ENCODE assay signal across 8 cellular contexts in the genomic region with DNA sequence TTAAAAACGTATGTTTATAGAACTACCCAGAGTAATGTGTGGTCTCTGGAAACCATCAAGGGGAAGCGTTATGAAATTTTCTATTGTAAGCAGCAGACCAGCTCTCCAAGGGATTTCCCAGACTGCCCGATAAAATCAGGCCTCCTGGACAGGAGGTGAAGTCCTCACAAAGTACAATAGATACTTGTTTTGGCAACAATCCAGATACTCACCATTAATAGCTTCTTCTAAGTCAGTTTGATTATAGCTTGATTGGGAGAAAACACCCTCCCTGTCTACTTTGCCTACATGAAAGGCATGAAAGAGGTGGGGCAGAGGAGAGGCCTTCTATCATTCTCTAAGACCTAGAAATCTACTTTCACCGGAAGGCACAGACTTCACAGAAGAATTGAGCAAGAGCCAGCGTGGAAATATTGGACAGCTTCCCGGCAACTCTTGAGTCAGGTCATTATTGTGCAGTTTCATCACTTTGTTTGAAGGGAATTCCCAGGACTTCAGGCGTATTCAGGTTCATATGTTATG.
DNase-seq lines count a peak whose midpoint lies in the region; FAIRE-seq and TF ChIP-seq lines count a peak whose summit lies in the region.

No MANE protein-coding gene starts in this region.

- no peaks in the 10 kb centered on the region for H3K9me3 ChIP-seq in PC-9 (ENCODE audit: insufficient read depth, low read depth)
- H3K9me3 ChIP-seq in prostate gland = no peaks in the 10 kb centered on the region

- H4K20me1 ChIP-seq in PC-9 (ENCODE audit: insufficient read depth) = no peaks in the 10 kb centered on the region

- peak; percentile 27 for DNase-seq in DMS153 treated with DMSO at 0.1 percent for 48 hours (lab: John Stamatoyannopoulos, UW; ENCODE audit: unreplicated experiment)
- peak; percentile 81 to 97 for DNase-seq in PC-9
- peak; percentile 98 for DNase-seq in fibroblast of mammary gland (ENCODE audit: low read depth)
- peak; percentile 87 for DNase-seq in prostate gland (ENCODE audit: low spot score)
- no peak for DNase-seq in stimulated activated naive CD4-positive, alpha-beta T cell (lab: John Stamatoyannopoulos, UW)
- no peak for DNase-seq in GM12891 (ENCODE audit: insufficient read length, low spot score)
- no peak for DNase-seq in mesenteric fat pad (ENCODE audit: low spot score)
- no peak for DNase-seq in GM13977 (ENCODE audit: low spot score)

- FAIRE-seq in GM12891 (lab: Jason Lieb, UNC) = no peak

- H3F3A ChIP-seq in PC-9 (ENCODE audit: insufficient read depth, low read depth) = peaks cover 35% of the 10 kb centered on the region

- no TSS peak for BruUV-seq in PC-9 (replicated peaks; lab: Mats Ljungman, UMichigan)

- intact Hi-C loops in PC-9 (cut with micrococcal nuclease; ENCODE audit: unreplicated experiment) = loop anchor here (1.0 to 5.0 kb wide), 5 partner anchors 12 to 420 kb away; a partner anchor contains a TSS
- intact Hi-C loops in prostate gland (cut with DNase I) = no loop called here

- H3K4me2 ChIP-seq in PC-9 = peak overlapping the region; percentile 58

- H2AFZ ChIP-seq in PC-9 = 0 out of 2 replicates have a peak overlapping the region, but pooled peaks have one; percentile 3

- peaks cover 56% of the 10 kb centered on the region for H3K4me1 ChIP-seq in PC-9 (replicated peaks; ENCODE audit: insufficient read depth)
- no peaks in the 10 kb centered on the region for H3K4me1 ChIP-seq in prostate gland (replicated peaks)

- no peaks in the 10 kb centered on the region for H3K36me3 ChIP-seq in PC-9 (ENCODE audit: low read depth)
- H3K36me3 ChIP-seq in prostate gland = no peaks in the 10 kb centered on the region

- H3K79me2 ChIP-seq in PC-9 (ENCODE audit: low read depth) = no peaks in the 10 kb centered on the region

- H3K4me3 ChIP-seq in PC-9 (no peak overlapping the region), fibroblast of mammary gland (ENCODE audit: control insufficient read depth, low read depth, low read length) (no peak overlapping the region), prostate gland (no peak overlapping the region)

- H3K27ac ChIP-seq in PC-9 (peak overlapping the region; percentile 83), prostate gland (peak overlapping the region; percentile 36 to 41)

- POLR2A ChIA-PET in PC-9 (lab: Charles Lee; ENCODE audit: unreplicated experiment) = interaction anchor here (0.6 kb wide), 4 partner anchors 32 to 656 kb away, joined by 3 to 6 read pairs (median 4); no protein-coding TSS in a partner anchor

- no peaks in the 10 kb centered on the region for H3K9me2 ChIP-seq in PC-9 (ENCODE audit: insufficient read depth)

- TF ChIP-seq CTCF in PC-9 (conservative IDR thresholded peaks at IDR 0.05) = no peak
- TF ChIP-seq CTCF in fibroblast of mammary gland (conservative IDR thresholded peaks at IDR 0.05; ENCODE audit: control insufficient read depth, insufficient read depth, low read depth, low read length) = no peak
- no peak for TF ChIP-seq CTCF in prostate gland (IDR thresholded peaks at IDR 0.05)
- no peak for TF ChIP-seq CTCF in GM13977 (IDR thresholded peaks at IDR 0.05; ENCODE audit: extremely low read depth, insufficient read depth, missing control alignments)

- no peaks in the 10 kb centered on the region for H3K27me3 ChIP-seq in PC-9 (ENCODE audit: insufficient read depth, low read depth)
- no peaks in the 10 kb centered on the region for H3K27me3 ChIP-seq in prostate gland (replicated peaks; ENCODE audit: insufficient read depth)

- no peak for TF ChIP-seq POLR2A in prostate gland (IDR thresholded peaks at IDR 0.05)
- TF ChIP-seq POLR2A in GM12891 (IDR thresholded peaks at IDR 0.05; ENCODE audit: low read depth, low read length) = no peak

- in situ Hi-C loops in GM13977 (cut with MboI; ENCODE audit: low pct_unique_long_range_greater_than_20kb, low sequenced_read_pairs, unreplicated experiment) = no loop called here

- CTCF ChIA-PET in PC-9 (lab: Charles Lee) = interaction anchor here (1.1 kb wide), 1 partner anchor 49 kb away, joined by 4 read pairs; no protein-coding TSS in a partner anchor

- 3% methylated on average over 7 of the region's 7 CpGs for WGBS in prostate gland

TF ChIP-seq in GM12891, 5 proteins besides CTCF, POLR2A, EP300 and RAD21:
- TF ChIP-seq TAF1 (IDR thresholded peaks at IDR 0.05; ENCODE audit: low read depth, low read length) (no peak), PAX5 (IDR thresholded peaks at IDR 0.05; ENCODE audit: insufficient read depth, low read length, severe bottlenecking) (no peak), POLR2AphosphoS5 (IDR thresholded peaks at IDR 0.05; ENCODE audit: low read depth, low read length) (no peak), SPI1 (IDR thresholded peaks at IDR 0.05; ENCODE audit: low read depth, low read length) (no peak), POU2F2 (IDR thresholded peaks at IDR 0.05; ENCODE audit: low read depth, low read length) (no peak)

Comparison
In these comparisons a context has a peak if more than half of its experiments do, and no peak if none do; other contexts are left out.
1. DNase-seq: peak in DMS153 treated with DMSO at 0.1 percent for 48 hours (single experiment), PC-9 (2 of 2), fibroblast of mammary gland (single experiment) and prostate gland (single experiment); none in stimulated activated naive CD4-positive, alpha-beta T cell (0 of 6), GM12891 (single experiment), mesenteric fat pad (single experiment) and GM13977 (single experiment).